In the genomic region with DNA sequence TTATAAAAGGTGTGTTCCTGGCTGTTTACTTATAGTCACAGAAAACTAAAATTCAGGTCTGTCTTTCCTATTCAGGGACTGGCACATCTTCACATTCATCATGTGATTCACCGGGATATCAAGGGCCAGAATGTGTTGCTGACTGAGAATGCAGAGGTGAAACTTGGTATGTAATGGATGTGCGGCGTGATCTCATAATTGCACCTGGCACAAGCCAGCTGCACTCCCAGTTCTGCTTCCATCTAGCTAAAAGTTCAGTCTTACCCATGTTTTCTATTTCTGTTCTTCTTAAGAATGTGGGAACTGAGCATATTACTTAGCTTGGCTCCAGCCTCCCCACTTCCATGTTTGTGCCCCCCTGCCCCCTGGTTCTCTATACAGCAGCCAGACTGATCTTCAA, we compare ENCODE assay signal across 11 cellular contexts.
DNase-seq lines count a peak whose midpoint lies in the region; ATAC-seq and TF ChIP-seq lines count a peak whose summit lies in the region.
"Had no signal": no experiment of that assay in that cellular context is flagged by ENCODE, and none has a peak within 500 bp of the region (broad histone marks: within the 10 kb centered on the region; RNA-seq: fewer than 3 reads in every experiment).

No MANE protein-coding gene starts in this region.

- no peak for ATAC-seq in activated CD8-positive, alpha-beta T cell treated with anti-CD3 and anti-CD28 coated beads, Interleukin-2, amount 10 ng/mL, durations not matched to agents 7 days and 5 days

- peaks cover 15% of the 10 kb centered on the region for H3K36me3 Mint-ChIP-seq in activated naive CD4-positive, alpha-beta T cell treated with anti-CD3 and anti-CD28 coated beads, Interleukin-2, amount 50 U/mL, for 24 hours
- peaks cover 57% of the 10 kb centered on the region for H3K36me3 Mint-ChIP-seq in activated CD8-positive, alpha-beta T cell treated with anti-CD3 and anti-CD28 coated beads, Interleukin-2, amount 10 ng/mL, durations not matched to agents 7 days and 5 days (ENCODE audit: low read depth)
- no peaks in the 10 kb centered on the region for H3K36me3 Mint-ChIP-seq in glutamatergic neuron (ENCODE audit: unreplicated experiment)

- H3K4me3 Mint-ChIP-seq in activated naive CD4-positive, alpha-beta T cell treated with anti-CD3 and anti-CD28 coated beads, Interleukin-2, amount 50 U/mL, for 24 hours = no peak overlapping the region
- H3K4me3 Mint-ChIP-seq in activated CD8-positive, alpha-beta T cell treated with anti-CD3 and anti-CD28 coated beads, Interleukin-2, amount 10 ng/mL, durations not matched to agents 7 days and 5 days = no peak overlapping the region
- H3K4me3 Mint-ChIP-seq in glutamatergic neuron (ENCODE audit: unreplicated experiment) = peak overlapping the region; percentile 8
- H3K4me3 Mint-ChIP-seq: H9 had no signal

- peak overlapping the region; percentile 88 for H3K27ac Mint-ChIP-seq in activated naive CD4-positive, alpha-beta T cell treated with anti-CD3 and anti-CD28 coated beads, Interleukin-2, amount 50 U/mL, for 24 hours
- H3K27ac Mint-ChIP-seq in activated CD8-positive, alpha-beta T cell treated with anti-CD3 and anti-CD28 coated beads, Interleukin-2, amount 10 ng/mL, durations not matched to agents 7 days and 5 days = peak overlapping the region; percentile 47
- H3K27ac Mint-ChIP-seq in glutamatergic neuron (ENCODE audit: unreplicated experiment) = peak overlapping the region; percentile 64

- no peak for DNase-seq in activated naive CD4-positive, alpha-beta T cell treated with Interleukin-2 at 50 U/mL for 16 hours
- no peak for DNase-seq in activated CD8-positive, alpha-beta T cell treated with anti-CD3 and anti-CD28 coated beads, Interleukin-2, amount 10 ng/mL, durations not matched to agents 7 days and 5 days
- DNase-seq in glutamatergic neuron (no peak), substantia nigra (lab: John Stamatoyannopoulos, UW) (no peak), ecto neural progenitor cell (ENCODE audit: low spot score) (no peak), NCI-H1048 (lab: John Stamatoyannopoulos, UW) (no peak), RPMI8226 (no peak)
- DNase-seq: H9, NCI-H1417, NCI-H510A had no signal

- POLR2A ChIA-PET in activated CD8-positive, alpha-beta T cell treated with anti-CD3 and anti-CD28 coated beads, Interleukin-2, amount 10 ng/mL, durations not matched to agents 7 days and 5 days (lab: Charles Lee) = no interaction called here

- TF ChIP-seq CTCF in glutamatergic neuron (IDR thresholded peaks at IDR 0.05; ENCODE audit: partially characterized antibody, unreplicated experiment) = no peak

- peaks cover 67% of the 10 kb centered on the region for H3K4me1 Mint-ChIP-seq in activated naive CD4-positive, alpha-beta T cell treated with anti-CD3 and anti-CD28 coated beads, Interleukin-2, amount 50 U/mL, for 24 hours
- peaks cover 62% of the 10 kb centered on the region for H3K4me1 Mint-ChIP-seq in activated CD8-positive, alpha-beta T cell treated with anti-CD3 and anti-CD28 coated beads, Interleukin-2, amount 10 ng/mL, durations not matched to agents 7 days and 5 days (ENCODE audit: low read depth)
- H3K4me1 Mint-ChIP-seq in glutamatergic neuron (ENCODE audit: low read depth, unreplicated experiment) = peaks cover 51% of the 10 kb centered on the region

- peak overlapping the region; percentile 91 for H3K27ac ChIP-seq in substantia nigra (ENCODE audit: low read depth, low read length, poor library complexity, severe bottlenecking)

- CTCF ChIA-PET in activated CD8-positive, alpha-beta T cell treated with anti-CD3 and anti-CD28 coated beads, Interleukin-2, amount 10 ng/mL, durations not matched to agents 7 days and 5 days (lab: Charles Lee) = interaction anchor here (1.1 to 6.1 kb wide), 9 partner anchors 10 to 487 kb away, joined by 3 to 83 read pairs (median 6); no protein-coding TSS in a partner anchor

- no peaks in the 10 kb centered on the region for H3K27me3 Mint-ChIP-seq in activated naive CD4-positive, alpha-beta T cell treated with anti-CD3 and anti-CD28 coated beads, Interleukin-2, amount 50 U/mL, for 24 hours
- no peaks in the 10 kb centered on the region for H3K27me3 Mint-ChIP-seq in activated CD8-positive, alpha-beta T cell treated with anti-CD3 and anti-CD28 coated beads, Interleukin-2, amount 10 ng/mL, durations not matched to agents 7 days and 5 days (ENCODE audit: low read depth)
- peaks cover 12% of the 10 kb centered on the region for H3K27me3 Mint-ChIP-seq in glutamatergic neuron (ENCODE audit: unreplicated experiment)

- H3K9me3 Mint-ChIP-seq in activated naive CD4-positive, alpha-beta T cell treated with anti-CD3 and anti-CD28 coated beads, Interleukin-2, amount 50 U/mL, for 24 hours = no peaks in the 10 kb centered on the region
- no peaks in the 10 kb centered on the region for H3K9me3 Mint-ChIP-seq in activated CD8-positive, alpha-beta T cell treated with anti-CD3 and anti-CD28 coated beads, Interleukin-2, amount 10 ng/mL, durations not matched to agents 7 days and 5 days (ENCODE audit: insufficient read depth)
- H3K9me3 Mint-ChIP-seq in glutamatergic neuron (ENCODE audit: unreplicated experiment) = peaks cover 13% of the 10 kb centered on the region
- H3K9me3 Mint-ChIP-seq: H9 had no signal
